In the genomic region with DNA sequence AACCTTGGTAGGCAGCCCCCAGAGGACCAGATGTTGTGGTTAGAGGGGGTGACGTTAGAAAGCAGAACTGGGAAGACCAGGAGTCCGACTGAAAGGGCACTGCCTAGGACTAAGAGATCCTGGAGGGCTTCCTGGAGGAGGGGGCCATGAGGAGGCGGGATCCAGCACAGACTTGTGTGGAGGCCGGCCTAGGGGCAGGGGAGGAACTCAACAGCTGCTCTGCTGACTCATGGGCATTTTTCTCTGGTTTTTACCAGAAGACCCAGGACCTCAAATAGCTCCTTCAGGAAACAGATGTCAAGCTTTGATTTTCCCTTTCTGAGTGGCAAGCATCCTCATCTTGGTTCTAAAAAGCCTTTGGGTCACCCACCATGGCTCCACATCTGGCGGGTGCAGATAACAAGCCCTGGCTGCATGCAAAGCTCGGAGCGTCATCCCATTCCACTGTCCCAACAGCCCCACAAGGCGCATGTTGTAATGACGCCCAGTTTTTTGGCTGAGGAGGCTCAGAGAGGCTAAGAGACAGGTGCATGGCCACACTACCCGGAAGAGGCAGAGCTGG, we compare ENCODE assay signal across 1 cellular context.
TF ChIP-seq lines count a peak whose summit lies in the region.

No MANE protein-coding gene starts in this region.

TF ChIP-seq in K562, 482 proteins besides CTCF, POLR2A, EP300 and RAD21 (continued from another document):
- TF ChIP-seq ZNF395 (CRISPR knock-in tag; IDR thresholded peaks at IDR 0.05) (no peak), ZSCAN29 (IDR thresholded peaks at IDR 0.05) (no peak), TCFL5 (CRISPR knock-in tag; conservative IDR thresholded peaks at IDR 0.05) (no peak), ETS2 (tag; IDR thresholded peaks at IDR 0.05; ENCODE audit: borderline replicate concordance, poor library complexity, severe bottlenecking) (no peak), ZKSCAN3 (CRISPR knock-in tag; IDR thresholded peaks at IDR 0.05) (no peak), ZNF239 (CRISPR knock-in tag; IDR thresholded peaks at IDR 0.05) (no peak), CHD7 (IDR thresholded peaks at IDR 0.05; ENCODE audit: low read depth, low read length) (no peak), ZNF75A (CRISPR knock-in tag; IDR thresholded peaks at IDR 0.05) (no peak), YBX1 (IDR thresholded peaks at IDR 0.05) (no peak), ZNF143 (CRISPR knock-in tag; IDR thresholded peaks at IDR 0.05) (no peak)
- TF ChIP-seq, protein P1, sequence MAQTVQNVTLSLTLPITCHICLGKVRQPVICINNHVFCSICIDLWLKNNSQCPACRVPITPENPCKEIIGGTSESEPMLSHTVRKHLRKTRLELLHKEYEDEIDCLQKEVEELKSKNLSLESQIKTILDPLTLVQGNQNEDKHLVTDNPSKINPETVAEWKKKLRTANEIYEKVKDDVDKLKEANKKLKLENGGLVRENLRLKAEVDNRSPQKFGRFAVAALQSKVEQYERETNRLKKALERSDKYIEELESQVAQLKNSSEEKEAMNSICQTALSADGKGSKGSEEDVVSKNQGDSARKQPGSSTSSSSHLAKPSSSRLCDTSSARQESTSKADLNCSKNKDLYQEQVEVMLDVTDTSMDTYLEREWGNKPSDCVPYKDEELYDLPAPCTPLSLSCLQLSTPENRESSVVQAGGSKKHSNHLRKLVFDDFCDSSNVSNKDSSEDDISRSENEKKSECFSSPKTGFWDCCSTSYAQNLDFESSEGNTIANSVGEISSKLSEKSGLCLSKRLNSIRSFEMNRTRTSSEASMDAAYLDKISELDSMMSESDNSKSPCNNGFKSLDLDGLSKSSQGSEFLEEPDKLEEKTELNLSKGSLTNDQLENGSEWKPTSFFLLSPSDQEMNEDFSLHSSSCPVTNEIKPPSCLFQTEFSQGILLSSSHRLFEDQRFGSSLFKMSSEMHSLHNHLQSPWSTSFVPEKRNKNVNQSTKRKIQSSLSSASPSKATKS (CRISPR knock-in tag; IDR thresholded peaks at IDR 0.05), result no peak
